17 cellular contexts compared by ENCODE assay signal in genomic region chr1:27405559-27406353, GRCh38. TPM values are rescaled to one million over a fixed set of nuclear protein-coding genes. Genes with fewer than 3 reads are reported as not detected.
DNase-seq lines count a peak whose midpoint lies in the region; ATAC-seq and TF ChIP-seq lines count a peak whose summit lies in the region.
"Not testable (repeated sequence)": the region's sequence is repeated elsewhere in the genome, so short reads cannot be mapped to it uniquely, and the experiment has no call there.
"Had no signal": no experiment of that assay in that cellular context is flagged by ENCODE, and none has a peak within 500 bp of the region (broad histone marks: within the 10 kb centered on the region; RNA-seq: fewer than 3 reads in every experiment).

No MANE protein-coding gene starts in this region.

- 54% methylated on average over 17 of the region's 18 CpGs for WGBS in right cardiac atrium
- 53 to 61% methylated on average over 4 to 8 of the region's 18 CpGs for WGBS in mesodermal cell (ENCODE audit: insufficient coverage in 2 of 2), 2 experiments

- POLR2A ChIA-PET in activated naive CD8-positive, alpha-beta T cell treated with anti-CD3 and anti-CD28 coated beads, Interleukin-2, amount 10 ng/mL, durations not matched to agents 7 days and 5 days (lab: Charles Lee): not testable (repeated sequence)

- H3K4me1 ChIP-seq in BLaER1 (peaks cover 95% of the 10 kb centered on the region), Loucy (ENCODE audit: insufficient read depth, low read length, poor library complexity, severe bottlenecking) (peaks cover 48% of the 10 kb centered on the region), right cardiac atrium (ENCODE audit: control insufficient read depth, insufficient read depth, low read length) (peaks cover 25% of the 10 kb centered on the region), mesodermal cell (ENCODE audit: control insufficient read depth, insufficient read depth, low read length, poor library complexity, severe bottlenecking) (peaks cover 38% of the 10 kb centered on the region)

- peak overlapping the region; percentile 22; the same call in 1 of the 2 replicates for H3K4me3 ChIP-seq in BLaER1
- not testable (repeated sequence) for H3K4me3 ChIP-seq in Loucy (ENCODE audit: low read length, poor library complexity, severe bottlenecking); right cardiac atrium (ENCODE audit: low read length); mesodermal cell (ENCODE audit: extremely low read depth, insufficient read depth, low read length, poor library complexity, severe bottlenecking)

- intact Hi-C loops in right cardiac atrium (cut with DNase I); sciatic nerve (cut with DNase I): not testable (repeated sequence)

- DNase-seq in activated naive CD8-positive, alpha-beta T cell treated with anti-CD3 and anti-CD28 coated beads, Interleukin-2, amount 10 ng/mL, durations not matched to agents 7 days and 5 days; sciatic nerve (ENCODE audit: low spot score): not testable (repeated sequence)
- DNase-seq in ecto neural progenitor cell (ENCODE audit: low spot score): peak; percentile 59
- DNase-seq in right cardiac atrium: peak in 2 of 3 donors; percentile 66 to 73

- peaks cover 11% of the 10 kb centered on the region for H3K36me3 Mint-ChIP-seq in activated naive CD8-positive, alpha-beta T cell treated with anti-CD3 and anti-CD28 coated beads, Interleukin-2, amount 10 ng/mL, durations not matched to agents 7 days and 5 days

- H3F3A ChIP-seq in Loucy (ENCODE audit: low read depth): peaks cover 20% of the 10 kb centered on the region; the same call in 1 of the 2 replicates

- peaks cover 14% of the 10 kb centered on the region for H3K4me1 Mint-ChIP-seq in activated naive CD8-positive, alpha-beta T cell treated with anti-CD3 and anti-CD28 coated beads, Interleukin-2, amount 10 ng/mL, durations not matched to agents 7 days and 5 days

- not testable (repeated sequence) for H3K9me3 Mint-ChIP-seq in activated naive CD8-positive, alpha-beta T cell treated with anti-CD3 and anti-CD28 coated beads, Interleukin-2, amount 10 ng/mL, durations not matched to agents 7 days and 5 days

- H3K36me3 ChIP-seq in BLaER1: peaks cover 43% of the 10 kb centered on the region
- peaks cover 38% of the 10 kb centered on the region; the same call in 1 of the 2 replicates for H3K36me3 ChIP-seq in Loucy (ENCODE audit: insufficient read depth, low read length)
- H3K36me3 ChIP-seq in mesodermal cell (ENCODE audit: control insufficient read depth, insufficient read depth, low read length): peaks cover 59% of the 10 kb centered on the region

- H3K27ac ChIP-seq in BLaER1 (peak overlapping the region; percentile 87), right cardiac atrium (ENCODE audit: low read length) (peak overlapping the region; percentile 66), mesodermal cell (ENCODE audit: low read depth, low read length, severe bottlenecking) (peak overlapping the region; percentile 59), temporal lobe (ENCODE audit: low read depth, low read length) (peak overlapping the region; percentile 4)

- not testable (repeated sequence) for H3K9me3 ChIP-seq in BLaER1; Loucy (ENCODE audit: insufficient read depth, low read depth, low read length); right cardiac atrium (ENCODE audit: control insufficient read depth, low read length); mesodermal cell (ENCODE audit: control insufficient read depth, low read length)

- not testable (repeated sequence) for H3K79me2 ChIP-seq in Loucy (ENCODE audit: insufficient read depth, low read length)

- H3K4me2 ChIP-seq in BLaER1: peak overlapping the region; percentile 94
- H3K4me2 ChIP-seq in Loucy (ENCODE audit: low read depth, low read length, poor library complexity, severe bottlenecking): not testable (repeated sequence)

- H3K27me3 ChIP-seq in BLaER1; Loucy (ENCODE audit: insufficient read depth, low read length, poor library complexity, severe bottlenecking); right cardiac atrium (ENCODE audit: control insufficient read depth, insufficient read depth): not testable (repeated sequence)

- peak overlapping the region; percentile 65 for H3K9ac ChIP-seq in BLaER1
- peak overlapping the region; percentile 91 for H3K9ac ChIP-seq in Loucy (ENCODE audit: low read depth, low read length, poor library complexity, severe bottlenecking)

- H4K20me1 ChIP-seq in BLaER1; Loucy (ENCODE audit: insufficient read depth, low read length, poor library complexity, severe bottlenecking): not testable (repeated sequence)

- H2AFZ ChIP-seq in Loucy (ENCODE audit: low read length): not testable (repeated sequence)

- H3K27ac Mint-ChIP-seq in activated naive CD8-positive, alpha-beta T cell treated with anti-CD3 and anti-CD28 coated beads, Interleukin-2, amount 10 ng/mL, durations not matched to agents 7 days and 5 days: peak overlapping the region; percentile 22

- not testable (repeated sequence) for H3K4me3 Mint-ChIP-seq in activated naive CD8-positive, alpha-beta T cell treated with anti-CD3 and anti-CD28 coated beads, Interleukin-2, amount 10 ng/mL, durations not matched to agents 7 days and 5 days

- not testable (repeated sequence) for H3K9me2 ChIP-seq in Loucy (replicated peaks; ENCODE audit: low read depth, low read length)

- peak; percentile 26; the same call in 1 of the 2 replicates for TF ChIP-seq CTCF in Loucy (conservative IDR thresholded peaks at IDR 0.05; ENCODE audit: low read length)

- ATAC-seq in activated naive CD8-positive, alpha-beta T cell treated with anti-CD3 and anti-CD28 coated beads, Interleukin-2, amount 10 ng/mL, durations not matched to agents 7 days and 5 days (ENCODE audit: low read depth); right cardiac atrium: not testable (repeated sequence)
- ATAC-seq in sciatic nerve: peak; percentile 1

- H3K27me3 Mint-ChIP-seq in activated naive CD8-positive, alpha-beta T cell treated with anti-CD3 and anti-CD28 coated beads, Interleukin-2, amount 10 ng/mL, durations not matched to agents 7 days and 5 days: not testable (repeated sequence)

RNA-seq across cellular contexts. Expression of gene GPR3, which starts 13.3 kb away (rescaled TPM):
- under 1 TPM; 0.42 to 0.43 TPM for total RNA-seq in activated naive CD8-positive, alpha-beta T cell treated with anti-CD3 and anti-CD28 coated beads, Interleukin-2, amount 10 ng/mL, durations not matched to agents 7 days and 5 days
- 1 to 10 TPM in 1 of 4 donors, under 1 TPM in 3; 0.46 to 3.3 (median 0.68) TPM for total RNA-seq in right cardiac atrium
- polyA plus RNA-seq in right cardiac atrium: 1.7 TPM
- polyA plus RNA-seq in mesodermal cell (2013, experiment 1 of 2): 6.0 TPM
- polyA plus RNA-seq in mesodermal cell (2013, experiment 2 of 2): 6.1 TPM
- total RNA-seq in sciatic nerve: 0.71 TPM
- total RNA-seq in temporal lobe: 0.25 TPM

RNA-seq across cellular contexts. Expression of gene CD164L2, which starts 22.6 kb away (rescaled TPM):
- total RNA-seq in activated naive CD8-positive, alpha-beta T cell treated with anti-CD3 and anti-CD28 coated beads, Interleukin-2, amount 10 ng/mL, durations not matched to agents 7 days and 5 days: not detected
- not detected for total RNA-seq in right cardiac atrium
- polyA plus RNA-seq in right cardiac atrium: not detected
- polyA plus RNA-seq in mesodermal cell (2013, experiment 1 of 2): 3.1 TPM
- polyA plus RNA-seq in mesodermal cell (2013, experiment 2 of 2): 1.2 TPM
- total RNA-seq in sciatic nerve: not detected
- total RNA-seq in temporal lobe: not detected
- total RNA-seq: activated CD4-positive, alpha-beta memory T cell treated with anti-CD3 and anti-CD28 coated beads, Interleukin-2, amount 10 ng/mL, durations not matched to agents 7 days and 5 days; activated T-cell treated with anti-CD3 and anti-CD28 coated beads, Interleukin-2, amount 50 U/mL, for 72 hours; epithelial cell of proximal tubule; glomerular endothelial cell; GM12878; LHCN-M2; mononuclear cell; T-helper 1 cell treated with Interleukin-12 subunit alpha and Interleukin-12 subunit beta and Interleukin-4 antibody, amounts not matched to agents 30 ng/mL and 1 ng/mL, for 36 hours had no signal
- polyA plus RNA-seq: BJ, GM12878 had no signal

RNA-seq across cellular contexts. Expression of gene FCN3, which starts 31.1 kb away (rescaled TPM):
- not detected for total RNA-seq in activated naive CD8-positive, alpha-beta T cell treated with anti-CD3 and anti-CD28 coated beads, Interleukin-2, amount 10 ng/mL, durations not matched to agents 7 days and 5 days
- total RNA-seq in right cardiac atrium (10 to 100 TPM in 3 of 4 donors, 1 to 10 TPM in 1; 5.8 to 46.0 (median 11.9) TPM), sciatic nerve (1.2 TPM), temporal lobe (0.25 TPM)
- 98.1 TPM for polyA plus RNA-seq in right cardiac atrium
- polyA plus RNA-seq in mesodermal cell (2013, experiment 1 of 2): 131 TPM
- 74.3 TPM for polyA plus RNA-seq in mesodermal cell (2013, experiment 2 of 2)
- total RNA-seq: activated CD4-positive, alpha-beta memory T cell treated with anti-CD3 and anti-CD28 coated beads, Interleukin-2, amount 10 ng/mL, durations not matched to agents 7 days and 5 days; activated T-cell treated with anti-CD3 and anti-CD28 coated beads, Interleukin-2, amount 50 U/mL, for 72 hours; epithelial cell of proximal tubule; glomerular endothelial cell; LHCN-M2; mononuclear cell; T-helper 1 cell treated with Interleukin-12 subunit alpha and Interleukin-12 subunit beta and Interleukin-4 antibody, amounts not matched to agents 30 ng/mL and 1 ng/mL, for 36 hours had no signal
- polyA plus RNA-seq: BJ, GM12878 had no signal

RNA-seq across cellular contexts. Expression of gene MAP3K6, which starts 39.0 kb away (rescaled TPM):
- total RNA-seq in activated naive CD8-positive, alpha-beta T cell treated with anti-CD3 and anti-CD28 coated beads, Interleukin-2, amount 10 ng/mL, durations not matched to agents 7 days and 5 days: 1 to 10 TPM; 8.6 to 9.0 TPM
- total RNA-seq in right cardiac atrium (10 to 100 TPM; 40.7 to 52.7 (median 45.9) TPM), sciatic nerve (88.4 TPM), temporal lobe (1.5 TPM)
- 47.5 TPM for polyA plus RNA-seq in right cardiac atrium
- polyA plus RNA-seq in mesodermal cell (2013, experiment 1 of 2): 26.4 TPM
- 19.3 TPM for polyA plus RNA-seq in mesodermal cell (2013, experiment 2 of 2)

Comparison
In these comparisons a context has a peak if more than half of its experiments do, and no peak if none do; other contexts are left out.
1. H3K27ac ChIP-seq: peak in every context shown above with its lines; median percentile 87 in BLaER1; 66 in right cardiac atrium; 59 in mesodermal cell; 4 in temporal lobe.